Comparison of ENCODE assay signal across 20 cellular contexts in the genomic region with DNA sequence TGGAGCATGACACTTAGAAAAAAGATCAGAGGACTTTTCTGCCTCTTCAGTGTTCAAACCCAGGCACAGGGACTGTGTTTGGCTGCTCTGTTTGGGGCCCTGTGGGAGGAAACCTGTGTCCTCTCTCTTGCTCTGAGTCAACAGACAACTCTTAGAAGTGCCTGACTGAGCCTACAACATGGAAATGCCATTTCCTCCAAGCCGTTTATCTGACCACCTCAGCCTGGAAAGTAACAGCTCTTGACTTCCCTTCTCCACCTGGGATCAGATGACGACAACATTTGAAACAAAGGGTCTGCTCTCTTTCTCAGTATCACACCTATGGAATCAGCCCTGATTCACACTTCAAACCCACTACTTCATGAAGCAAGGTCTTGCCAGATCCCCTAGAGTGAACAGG.
DNase-seq lines count a peak whose midpoint lies in the region; ATAC-seq, FAIRE-seq and TF ChIP-seq lines count a peak whose summit lies in the region.
"Had no signal": no experiment of that assay in that cellular context is flagged by ENCODE, and none has a peak within 500 bp of the region (broad histone marks: within the 10 kb centered on the region; RNA-seq: fewer than 3 reads in every experiment).

No MANE protein-coding gene starts in this region.

- no peak for TF ChIP-seq RAD21 in K562 (CRISPR knock-in tag; conservative IDR thresholded peaks at IDR 0.05 in 1 of 2, IDR thresholded peaks at IDR 0.05 in 1 of 2)

- no peak for TF ChIP-seq EP300 in K562 (IDR thresholded peaks at IDR 0.05; ENCODE audit: low read length)

- peaks cover 17 to 35% of the 10 kb centered on the region in 2 experiments for H3K27me3 ChIP-seq in K562 (ENCODE audit: control insufficient read depth in 2 of 2, insufficient read depth in 2 of 2, low read length in 2 of 2)
- H3K27me3 ChIP-seq: vagina had no signal

- peaks cover 7% of the 10 kb centered on the region for H3K36me3 Mint-ChIP-seq in nephron progenitor cell (ENCODE audit: low read depth)
- no peaks in the 10 kb centered on the region for H3K36me3 Mint-ChIP-seq in activated T-helper 2 cell treated with anti-CD3 and anti-CD28 coated beads, Interferon-gamma antibody, Interleukin-2, Interleukin-4, amounts not matched to agents 10 μg/mL and 5 μg/mL and 100 μg/mL, durations not matched to agents 14 hours and 24 hours and 36 hours (ENCODE audit: low read depth)
- H3K36me3 Mint-ChIP-seq: activated naive CD4-positive, alpha-beta T cell treated with anti-CD3 and anti-CD28 coated beads, Interleukin-2, amount 10 ng/mL, durations not matched to agents 7 days and 5 days; CD14-positive monocyte had no signal

- POLR2A ChIA-PET in K562 (lab: Yijun Ruan, JAX) = interaction anchor here (0.6 to 1.6 kb wide), 4 partner anchors 9 to 316 kb away, joined by 3 to 4 read pairs (median 3); no protein-coding TSS in a partner anchor

- DNase-seq in stimulated activated naive CD8-positive, alpha-beta T cell treated with anti-CD3 and anti-CD28 coated beads, Interleukin-15, amount 100 ng/mL, for 72 hours = no peak
- no peak for DNase-seq in stimulated activated naive CD8-positive, alpha-beta T cell treated with anti-CD3 and anti-CD28 coated beads, Interleukin-15, Interleukin-2, amounts not matched to agents 100 U/mL and 50 U/mL, for 24 hours
- DNase-seq in K562 (ENCODE audit: extremely low read depth in 1 of 4, low spot score in 3 of 4) (no peak), nephron progenitor cell (no peak), SHP77 treated with DMSO at 0.1 percent for 48 hours (lab: John Stamatoyannopoulos, UW) (no peak), CD1c-positive myeloid dendritic cell (ENCODE audit: extremely low spot score) (no peak)
- DNase-seq in activated T-helper 2 cell treated with anti-CD3 and anti-CD28 coated beads, Interferon-gamma antibody, Interleukin-2, Interleukin-4, amounts not matched to agents 10 μg/mL and 5 μg/mL and 100 μg/mL, durations not matched to agents 14 hours and 24 hours and 36 hours (ENCODE audit: low spot score) = no peak
- DNase-seq: activated CD4-positive, CD25-positive, alpha-beta regulatory T cell treated with anti-CD3 and anti-CD28 coated beads, Interleukin-2, amount 50 U/mL, for 72 hours; activated CD8-positive, alpha-beta memory T cell treated with anti-CD3 and anti-CD28 coated beads for 24 hours; activated naive CD4-positive, alpha-beta T cell treated with anti-CD3 and anti-CD28 coated beads, Interleukin-2, amount 10 ng/mL, durations not matched to agents 7 days and 5 days; activated T-cell treated with anti-CD3 and anti-CD28 coated beads, Interleukin-2, amount 50 U/mL, for 24 hours; effector memory CD8-positive, alpha-beta T cell; mesenchymal stem cell; NCI-H526 treated with DMSO at 0.1 percent for 48 hours; stimulated activated CD4-positive, alpha-beta T cell treated with anti-CD3 and anti-CD28 coated beads, Interleukin-15, amount 100 ng/mL, for 24 hours had no signal

- H3K27ac Mint-ChIP-seq in stimulated activated naive CD8-positive, alpha-beta T cell treated with anti-CD3 and anti-CD28 coated beads, Interleukin-15, amount 100 ng/mL, for 72 hours = no peak overlapping the region
- peak overlapping the region; percentile 92 for H3K27ac Mint-ChIP-seq in nephron progenitor cell
- no peak overlapping the region for H3K27ac Mint-ChIP-seq in activated T-helper 2 cell treated with anti-CD3 and anti-CD28 coated beads, Interferon-gamma antibody, Interleukin-2, Interleukin-4, amounts not matched to agents 10 μg/mL and 5 μg/mL and 100 μg/mL, durations not matched to agents 14 hours and 24 hours and 36 hours
- H3K27ac Mint-ChIP-seq: activated naive CD4-positive, alpha-beta T cell treated with anti-CD3 and anti-CD28 coated beads, Interleukin-2, amount 10 ng/mL, durations not matched to agents 7 days and 5 days; activated T-cell treated with anti-CD3 and anti-CD28 coated beads, Interleukin-2, amount 50 U/mL, for 24 hours; CD14-positive monocyte; effector memory CD8-positive, alpha-beta T cell; T-helper 2 cell treated with Interferon-gamma antibody and Interleukin-4, amounts not matched to agents 5 μg/mL and 100 μg/mL, for 36 hours had no signal

- intact Hi-C loops in K562 (cut with micrococcal nuclease) = no loop called here
- intact Hi-C loops in activated T-helper 2 cell treated with anti-CD3 and anti-CD28 coated beads, Interferon-gamma antibody, Interleukin-2, Interleukin-4, amounts not matched to agents 10 μg/mL and 5 μg/mL and 100 μg/mL, durations not matched to agents 14 hours and 24 hours and 36 hours (cut with micrococcal nuclease) = no loop called here

- H3K79me2 ChIP-seq in K562 (ENCODE audit: control insufficient read depth, insufficient read depth, low read length) = no peaks in the 10 kb centered on the region

- H3K9ac ChIP-seq in K562 (ENCODE audit: insufficient read depth in 1 of 2, low read depth in 2 of 2, low read length in 2 of 2) = no peak overlapping the region
- H3K9ac ChIP-seq: SK-N-SH had no signal

- peak overlapping the region; percentile 32; the same call in 1 of the 2 replicates for H3K4me2 ChIP-seq in K562 (ENCODE audit: insufficient read depth, low read length)
- H3K4me2 ChIP-seq: SK-N-SH had no signal

- peaks cover 17 to 32% of the 10 kb centered on the region in 2 experiments; a peak in 3 of 5 replicates for H3K4me1 ChIP-seq in K562 (replicated peaks in 1 of 2; ENCODE audit: control insufficient read depth in 2 of 2, insufficient read depth in 2 of 2, low read length in 2 of 2)

- no peak overlapping the region for H3K4me3 Mint-ChIP-seq in stimulated activated naive CD8-positive, alpha-beta T cell treated with anti-CD3 and anti-CD28 coated beads, Interleukin-15, amount 100 ng/mL, for 72 hours
- no peak overlapping the region for H3K4me3 Mint-ChIP-seq in nephron progenitor cell
- no peak overlapping the region for H3K4me3 Mint-ChIP-seq in activated T-helper 2 cell treated with anti-CD3 and anti-CD28 coated beads, Interferon-gamma antibody, Interleukin-2, Interleukin-4, amounts not matched to agents 10 μg/mL and 5 μg/mL and 100 μg/mL, durations not matched to agents 14 hours and 24 hours and 36 hours (ENCODE audit: low read depth)
- H3K4me3 Mint-ChIP-seq: activated naive CD4-positive, alpha-beta T cell treated with anti-CD3 and anti-CD28 coated beads, Interleukin-2, amount 10 ng/mL, durations not matched to agents 7 days and 5 days; activated T-cell treated with anti-CD3 and anti-CD28 coated beads, Interleukin-2, amount 50 U/mL, for 24 hours; CD14-positive monocyte; effector memory CD8-positive, alpha-beta T cell; T-helper 2 cell treated with Interferon-gamma antibody and Interleukin-4, amounts not matched to agents 5 μg/mL and 100 μg/mL, for 36 hours had no signal

- in situ Hi-C loops in K562 (cut with MboI) = loop anchor here (10.0 kb wide), 1 partner anchor 1026 kb away; no protein-coding TSS in a partner anchor

- peaks cover 32% of the 10 kb centered on the region for H4K20me1 ChIP-seq in K562 (replicated peaks; ENCODE audit: control insufficient read depth, insufficient read depth, low read length)

- no peak overlapping the region for H3K4me3 ChIP-seq in K562
- H3K4me3 ChIP-seq: vagina had no signal

- CTCF ChIA-PET in K562 (lab: Yijun Ruan, JAX; ENCODE audit: low intra/inter-chr PET ratio) = no interaction called here

- no peak overlapping the region for H2AFZ ChIP-seq in K562 (ENCODE audit: low read depth, low read length)

- no peak for TF ChIP-seq POLR2A in K562 (conservative IDR thresholded peaks at IDR 0.05)

- no peaks in the 10 kb centered on the region for H3K9me3 Mint-ChIP-seq in stimulated activated naive CD8-positive, alpha-beta T cell treated with anti-CD3 and anti-CD28 coated beads, Interleukin-15, amount 100 ng/mL, for 72 hours
- H3K9me3 Mint-ChIP-seq in nephron progenitor cell = peaks cover 3% of the 10 kb centered on the region
- no peaks in the 10 kb centered on the region for H3K9me3 Mint-ChIP-seq in activated T-helper 2 cell treated with anti-CD3 and anti-CD28 coated beads, Interferon-gamma antibody, Interleukin-2, Interleukin-4, amounts not matched to agents 10 μg/mL and 5 μg/mL and 100 μg/mL, durations not matched to agents 14 hours and 24 hours and 36 hours
- H3K9me3 Mint-ChIP-seq: activated naive CD4-positive, alpha-beta T cell treated with anti-CD3 and anti-CD28 coated beads, Interleukin-2, amount 10 ng/mL, durations not matched to agents 7 days and 5 days; activated T-cell treated with anti-CD3 and anti-CD28 coated beads, Interleukin-2, amount 50 U/mL, for 24 hours; CD14-positive monocyte; effector memory CD8-positive, alpha-beta T cell; T-helper 2 cell treated with Interferon-gamma antibody and Interleukin-4, amounts not matched to agents 5 μg/mL and 100 μg/mL, for 36 hours had no signal

- BruUV-seq in K562 (replicated peaks; lab: Mats Ljungman, UMichigan) = no TSS peak

- peaks cover 4% of the 10 kb centered on the region for H3K9me1 ChIP-seq in K562 (ENCODE audit: control insufficient read depth, insufficient read depth, low read length)

- H3K36me3 ChIP-seq in K562 (ENCODE audit: control insufficient read depth, insufficient read depth, low read length) = no peaks in the 10 kb centered on the region
- H3K36me3 ChIP-seq: vagina had no signal

- 0% methylated on average over 2 of the region's 2 CpGs for WGBS in K562 (ENCODE audit: insufficient coverage, low coverage, missing lambda C conversion rate)

- TF ChIP-seq CTCF in K562 (IDR thresholded peaks at IDR 0.05 in 2 of 3, conservative IDR thresholded peaks at IDR 0.05 in 1 of 3; ENCODE audit: insufficient read depth in 2 of 3, low read depth in 1 of 3, low read length in 3 of 3) = no peak
- no peak for TF ChIP-seq CTCF in nephron progenitor cell (IDR thresholded peaks at IDR 0.05)

- peak; percentile 37 for ATAC-seq in stimulated activated naive CD8-positive, alpha-beta T cell treated with anti-CD3 and anti-CD28 coated beads, Interleukin-15, amount 100 ng/mL, for 72 hours
- ATAC-seq in stimulated activated naive CD8-positive, alpha-beta T cell treated with anti-CD3 and anti-CD28 coated beads, Interleukin-15, Interleukin-2, amounts not matched to agents 100 U/mL and 50 U/mL, for 24 hours = no peak
- no peak for ATAC-seq in K562
- ATAC-seq: effector memory CD8-positive, alpha-beta T cell had no signal

- FAIRE-seq in K562 (lab: Jason Lieb, UNC) = no peak
- FAIRE-seq: D721Med had no signal

- H3K27me3 Mint-ChIP-seq in stimulated activated naive CD8-positive, alpha-beta T cell treated with anti-CD3 and anti-CD28 coated beads, Interleukin-15, amount 100 ng/mL, for 72 hours = peaks cover 38% of the 10 kb centered on the region
- no peaks in the 10 kb centered on the region for H3K27me3 Mint-ChIP-seq in nephron progenitor cell (ENCODE audit: low read depth, poor library complexity)
- peaks cover 6% of the 10 kb centered on the region for H3K27me3 Mint-ChIP-seq in activated T-helper 2 cell treated with anti-CD3 and anti-CD28 coated beads, Interferon-gamma antibody, Interleukin-2, Interleukin-4, amounts not matched to agents 10 μg/mL and 5 μg/mL and 100 μg/mL, durations not matched to agents 14 hours and 24 hours and 36 hours (ENCODE audit: low read depth)

- peaks cover 6% of the 10 kb centered on the region for H3K4me1 Mint-ChIP-seq in stimulated activated naive CD8-positive, alpha-beta T cell treated with anti-CD3 and anti-CD28 coated beads, Interleukin-15, amount 100 ng/mL, for 72 hours
- H3K4me1 Mint-ChIP-seq in nephron progenitor cell = peaks cover 88% of the 10 kb centered on the region
- no peaks in the 10 kb centered on the region for H3K4me1 Mint-ChIP-seq in activated T-helper 2 cell treated with anti-CD3 and anti-CD28 coated beads, Interferon-gamma antibody, Interleukin-2, Interleukin-4, amounts not matched to agents 10 μg/mL and 5 μg/mL and 100 μg/mL, durations not matched to agents 14 hours and 24 hours and 36 hours (ENCODE audit: low read depth)
- H3K4me1 Mint-ChIP-seq: activated naive CD4-positive, alpha-beta T cell treated with anti-CD3 and anti-CD28 coated beads, Interleukin-2, amount 10 ng/mL, durations not matched to agents 7 days and 5 days had no signal

- H3K9me3 ChIP-seq in K562 (replicated peaks; ENCODE audit: control insufficient read depth, insufficient read depth, low read depth, low read length) = no peaks in the 10 kb centered on the region
- H3K9me3 ChIP-seq: SK-N-SH, vagina had no signal

- H3K27ac ChIP-seq in K562 (ENCODE audit: extremely low read depth, low read depth, low read length) = no peak overlapping the region
- H3K27ac ChIP-seq: vagina had no signal
